Comparison of ENCODE assay signal across 16 cellular contexts in genomic region chr6:117441824-117442264, GRCh38. TPM values are rescaled to one million over a fixed set of nuclear protein-coding genes. Genes with fewer than 3 reads are reported as not detected.
A peak's percentile ranks its signal among the peaks of the same experiment; 100 is the strongest.
DNase-seq lines count a peak whose midpoint lies in the region; ATAC-seq, FAIRE-seq and TF ChIP-seq lines count a peak whose summit lies in the region.
"Had no signal": no experiment of that assay in that cellular context is flagged by ENCODE, and none has a peak within 500 bp of the region (broad histone marks: within the 10 kb centered on the region; RNA-seq: fewer than 3 reads in every experiment).

No MANE protein-coding gene starts in this region.

- in situ Hi-C loops in brain microvascular endothelial cell (cut with HindIII; ENCODE audit: low pct_ligation_motif_present, low sequenced_read_pairs), result no loop called here
- in situ Hi-C loops in HepG2 (cut with HindIII; ENCODE audit: extremely low pct_ligation_motif_present, low pct_unique_long_range_greater_than_20kb), result no loop called here

- intact Hi-C loops in Caco-2 (cut with micrococcal nuclease; ENCODE audit: unreplicated experiment), result loop anchor here (10.0 kb wide), 1 partner anchor 273 kb away; no protein-coding TSS in a partner anchor
- intact Hi-C loops in HepG2 (cut with micrococcal nuclease; ENCODE audit: unreplicated experiment), result loop anchor here (5.0 to 10.0 kb wide), 2 partner anchors 35 to 393 kb away; no protein-coding TSS in a partner anchor

- peaks cover 6% of the 10 kb centered on the region for H3K4me1 Mint-ChIP-seq in Caco-2 (ENCODE audit: low read depth, unreplicated experiment)
- no peaks in the 10 kb centered on the region for H3K4me1 Mint-ChIP-seq in CD8-positive, alpha-beta memory T cell
- no peaks in the 10 kb centered on the region for H3K4me1 Mint-ChIP-seq in endodermal cell
- H3K4me1 Mint-ChIP-seq: activated T-helper 17 cell treated with anti-CD3 and anti-CD28 coated beads, Interleukin-2, amount 50 U/mL, for 72 hours had no signal

- H3K27ac Mint-ChIP-seq in Caco-2 (ENCODE audit: unreplicated experiment) (peak overlapping the region; percentile 35), endodermal cell (no peak overlapping the region)
- no peak overlapping the region for H3K27ac Mint-ChIP-seq in CD8-positive, alpha-beta memory T cell
- H3K27ac Mint-ChIP-seq: activated T-helper 17 cell treated with anti-CD3 and anti-CD28 coated beads, Interleukin-2, amount 50 U/mL, for 72 hours; effector memory CD8-positive, alpha-beta T cell; T-helper 1 cell treated with Interleukin-12 subunit alpha and Interleukin-12 subunit beta and Interleukin-4 antibody, amounts not matched to agents 30 μg/mL and 1 μg/mL, for 36 hours had no signal

- H3K4me3 Mint-ChIP-seq in Caco-2 (ENCODE audit: unreplicated experiment) (no peak overlapping the region), endodermal cell (no peak overlapping the region)
- no peak overlapping the region for H3K4me3 Mint-ChIP-seq in CD8-positive, alpha-beta memory T cell
- H3K4me3 Mint-ChIP-seq: activated T-helper 17 cell treated with anti-CD3 and anti-CD28 coated beads, Interleukin-2, amount 50 U/mL, for 72 hours; effector memory CD8-positive, alpha-beta T cell; T-helper 1 cell treated with Interleukin-12 subunit alpha and Interleukin-12 subunit beta and Interleukin-4 antibody, amounts not matched to agents 30 μg/mL and 1 μg/mL, for 36 hours had no signal

- H3K4me1 ChIP-seq in Caco-2, result peaks cover 7% of the 10 kb centered on the region
- H3K4me1 ChIP-seq in HepG2 (ENCODE audit: insufficient read depth, low read length), result peaks cover 21% of the 10 kb centered on the region
- H3K4me1 ChIP-seq in CD8-positive, alpha-beta memory T cell (ENCODE audit: insufficient read depth, low read length), result no peaks in the 10 kb centered on the region
- H3K4me1 ChIP-seq in endodermal cell (ENCODE audit: control insufficient read depth, insufficient read depth, low read length), result no peaks in the 10 kb centered on the region

- CTCF ChIA-PET in Caco-2 (lab: Charles Lee), result interaction anchor here (0.9 to 1.5 kb wide), 2 partner anchors 8 to 161 kb away, joined by 3 to 5 read pairs; partner anchors contain the start of gene GOPC
- CTCF ChIA-PET in HepG2 (lab: Yijun Ruan, JAX; ENCODE audit: low intra/inter-chr PET ratio, low total read pairs), result no interaction called here
- CTCF ChIA-PET in CD8-positive, alpha-beta memory T cell (lab: Charles Lee), result interaction anchor here (1.4 to 1.8 kb wide), 2 partner anchors 8 to 164 kb away, joined by 4 to 7 read pairs; no protein-coding TSS in a partner anchor

- H3K9me3 Mint-ChIP-seq in Caco-2 (ENCODE audit: unreplicated experiment) (no peaks in the 10 kb centered on the region), endodermal cell (peaks cover 6% of the 10 kb centered on the region)
- no peaks in the 10 kb centered on the region for H3K9me3 Mint-ChIP-seq in CD8-positive, alpha-beta memory T cell
- H3K9me3 Mint-ChIP-seq: activated T-helper 17 cell treated with anti-CD3 and anti-CD28 coated beads, Interleukin-2, amount 50 U/mL, for 72 hours; effector memory CD8-positive, alpha-beta T cell; T-helper 1 cell treated with Interleukin-12 subunit alpha and Interleukin-12 subunit beta and Interleukin-4 antibody, amounts not matched to agents 30 μg/mL and 1 μg/mL, for 36 hours had no signal

- TF ChIP-seq CTCF in Caco-2 (IDR thresholded peaks at IDR 0.05; ENCODE audit: insufficient read depth in 1 of 2, low read depth in 1 of 2, low read length in 1 of 2, severe bottlenecking in 1 of 2, unreplicated experiment in 1 of 2) (no peak), NB4 (IDR thresholded peaks at IDR 0.05; ENCODE audit: low read depth, low read length) (no peak), brain microvascular endothelial cell (IDR thresholded peaks at IDR 0.05; ENCODE audit: low read depth, low read length, missing control alignments) (no peak), HepG2 (CRISPR knock-in tag; IDR thresholded peaks at IDR 0.05) (no peak), endodermal cell (conservative IDR thresholded peaks at IDR 0.05) (no peak)

- DNase-seq in Caco-2, result peak in 1 of 2 experiments; percentile 31
- DNase-seq in NB4 (ENCODE audit: low read depth), result peak; percentile 54
- DNase-seq in brain microvascular endothelial cell, result no peak
- peak; percentile 97 for DNase-seq in HepG2 (ENCODE audit: low spot score)
- DNase-seq in CD8-positive, alpha-beta memory T cell, result no peak
- no peak for DNase-seq in NCI-H748 treated with DMSO at 0.1 percent for 48 hours (lab: John Stamatoyannopoulos, UW)
- DNase-seq in urothelium cell line (ENCODE audit: low spot score), result no peak
- DNase-seq in endodermal cell, result no peak
- DNase-seq: activated CD4-positive, alpha-beta T cell treated with anti-CD3 and anti-CD28 coated beads for 4 hours; aorta; DMS153; effector memory CD8-positive, alpha-beta T cell; NCI-H2029 had no signal

- H3K27me3 ChIP-seq in Caco-2 (replicated peaks; ENCODE audit: control insufficient read depth, insufficient read depth, low read length) (no peaks in the 10 kb centered on the region), brain microvascular endothelial cell (replicated peaks) (no peaks in the 10 kb centered on the region), HepG2 (ENCODE audit: control insufficient read depth in 1 of 2, insufficient read depth in 2 of 2, low read length in 2 of 2) (no peaks in the 10 kb centered on the region), endodermal cell (ENCODE audit: control insufficient read depth, insufficient read depth, low read length, poor library complexity, severe bottlenecking) (peaks cover 43% of the 10 kb centered on the region)
- peaks cover 8% of the 10 kb centered on the region for H3K27me3 ChIP-seq in CD8-positive, alpha-beta memory T cell (ENCODE audit: insufficient read depth, low read length, poor library complexity, severe bottlenecking)

- no peaks in the 10 kb centered on the region for H3K36me3 ChIP-seq in Caco-2 (ENCODE audit: control insufficient read depth, insufficient read depth, low read length)
- H3K36me3 ChIP-seq in brain microvascular endothelial cell (replicated peaks), result no peaks in the 10 kb centered on the region
- no peaks in the 10 kb centered on the region for H3K36me3 ChIP-seq in HepG2 (replicated peaks in 1 of 2; ENCODE audit: control insufficient read depth in 1 of 2, insufficient read depth in 2 of 2, low read length in 2 of 2)
- H3K36me3 ChIP-seq in CD8-positive, alpha-beta memory T cell (ENCODE audit: insufficient read depth, low read length), result no peaks in the 10 kb centered on the region
- no peaks in the 10 kb centered on the region for H3K36me3 ChIP-seq in endodermal cell (ENCODE audit: control insufficient read depth, insufficient read depth, low read length)

- TF ChIP-seq RAD21 in HepG2 (CRISPR knock-in tag; IDR thresholded peaks at IDR 0.05), result no peak

- FAIRE-seq in HepG2 (lab: Jason Lieb, UNC) (peak; percentile 87), urothelium cell line (lab: Jason Lieb, UNC) (no peak)

- H3K27me3 Mint-ChIP-seq in Caco-2 (ENCODE audit: insufficient read depth, unreplicated experiment) (no peaks in the 10 kb centered on the region), endodermal cell (ENCODE audit: insufficient read depth) (peaks cover 22% of the 10 kb centered on the region)
- H3K27me3 Mint-ChIP-seq in CD8-positive, alpha-beta memory T cell, result peaks cover 23 to 63% of the 10 kb centered on the region in 2 donors

- ATAC-seq in HepG2, result peak; percentile 99
- ATAC-seq: activated T-helper 17 cell treated with anti-CD3 and anti-CD28 coated beads, Interleukin-2, amount 50 U/mL, for 72 hours; effector memory CD8-positive, alpha-beta T cell had no signal

- H4K20me1 ChIP-seq in HepG2 (ENCODE audit: insufficient read depth, low read length), result no peaks in the 10 kb centered on the region

- H3K4me3 ChIP-seq in Caco-2 (ENCODE audit: low read depth, low read length), result no peak overlapping the region
- no peak overlapping the region for H3K4me3 ChIP-seq in NB4 (ENCODE audit: low read depth, low read length)
- H3K4me3 ChIP-seq in brain microvascular endothelial cell (ENCODE audit: low read depth, low read length), result no peak overlapping the region
- no peak overlapping the region for H3K4me3 ChIP-seq in HepG2 (replicated peaks in 1 of 3; ENCODE audit: insufficient read depth in 1 of 3, low read depth in 2 of 3, low read length in 3 of 3)
- H3K4me3 ChIP-seq in CD8-positive, alpha-beta memory T cell (ENCODE audit: low read length), result no peak overlapping the region
- no peak overlapping the region for H3K4me3 ChIP-seq in endodermal cell (ENCODE audit: low read length)

- H3K27ac ChIP-seq in brain microvascular endothelial cell (peak overlapping the region; percentile 49), HepG2 (ENCODE audit: extremely low read length, insufficient read depth, low read length) (peak overlapping the region; percentile 32), endodermal cell (ENCODE audit: low read depth, low read length) (no peak overlapping the region)
- no peak overlapping the region for H3K27ac ChIP-seq in CD8-positive, alpha-beta memory T cell (ENCODE audit: low read depth, low read length)

- BruUV-seq in Caco-2 (replicated peaks; lab: Mats Ljungman, UMichigan) (no TSS peak), HepG2 (replicated peaks; lab: Mats Ljungman, UMichigan) (no TSS peak)

- peak overlapping the region; percentile 28 for H3K4me2 ChIP-seq in HepG2 (ENCODE audit: low read depth, low read length)

- no peak overlapping the region for H2AFZ ChIP-seq in HepG2 (ENCODE audit: low read length)

- 3% methylated on average over 2 of the region's 2 CpGs for WGBS in HepG2 (ENCODE audit: low lambda C conversion rate)
- WGBS in endodermal cell (ENCODE audit: insufficient coverage in 1 of 2, insufficient read length in 1 of 2), 2 experiments, result 98% methylated on average over 2 of the region's 2 CpGs; no CpG with 5 or more reads in 1 of the 2 experiments

- TF ChIP-seq POLR2A in NB4 (IDR thresholded peaks at IDR 0.05; ENCODE audit: extremely low read depth, insufficient read length), result no peak
- TF ChIP-seq POLR2A in HepG2 (IDR thresholded peaks at IDR 0.05; ENCODE audit: insufficient read depth in 1 of 2, low read depth in 2 of 2, low read length in 2 of 2), result no peak

- H3K9ac ChIP-seq in HepG2 (ENCODE audit: insufficient read depth, low read depth, low read length), result no peak overlapping the region
- H3K9ac ChIP-seq in endodermal cell (ENCODE audit: extremely low read depth, low read length, poor library complexity, severe bottlenecking), result no peak overlapping the region

- TF ChIP-seq EP300 in HepG2 (IDR thresholded peaks at IDR 0.05; ENCODE audit: low read depth in 2 of 2, low read length in 2 of 2) (peak; percentile 96 to 99), HepG2 (CRISPR knock-in tag; IDR thresholded peaks at IDR 0.05; ENCODE audit: borderline replicate concordance) (peak; percentile 89)

- no peaks in the 10 kb centered on the region for H3K79me2 ChIP-seq in HepG2 (ENCODE audit: insufficient read depth, low read length)

- POLR2A ChIA-PET in Caco-2 (lab: Charles Lee), result interaction anchor here (0.6 kb wide), 1 partner anchor 165 kb away, joined by 5 read pairs; no protein-coding TSS in a partner anchor
- POLR2A ChIA-PET in HepG2 (lab: Yijun Ruan, JAX), result no interaction called here
- POLR2A ChIA-PET in CD8-positive, alpha-beta memory T cell (lab: Charles Lee), result no interaction called here

- no peaks in the 10 kb centered on the region for H3K36me3 Mint-ChIP-seq in Caco-2 (ENCODE audit: insufficient read depth, unreplicated experiment)
- H3K36me3 Mint-ChIP-seq in CD8-positive, alpha-beta memory T cell, result no peaks in the 10 kb centered on the region
- H3K36me3 Mint-ChIP-seq in endodermal cell (ENCODE audit: low read depth), result peaks cover 1% of the 10 kb centered on the region

- H3K9me3 ChIP-seq in Caco-2 (no peaks in the 10 kb centered on the region), HepG2 (ENCODE audit: low read length) (peaks cover 14% of the 10 kb centered on the region; the same call in 1 of the 2 replicates), endodermal cell (ENCODE audit: control insufficient read depth, low read length) (no peaks in the 10 kb centered on the region)
- no peaks in the 10 kb centered on the region for H3K9me3 ChIP-seq in CD8-positive, alpha-beta memory T cell (ENCODE audit: low read length)

RNA-seq across cellular contexts. Expression of gene ROS1, which starts 16.1 kb away (rescaled TPM):
- total RNA-seq in Caco-2 (2022) (0.16 TPM in 1 of 2 replicates, not detected in the other), HepG2 (2016; rRNA removed; fragmentation: Illumina TruSeq; extraction: Trizol) (not detected in 2 replicates), endodermal cell (not detected)
- not detected in 2 replicates for total RNA-seq in HepG2 (2016; cell fraction: cytosol; rRNA removed; fragmentation: Illumina TruSeq; extraction: Trizol; ENCODE audit: low read depth)
- total RNA-seq in HepG2 (2016; cell fraction: insoluble cytoplasmic fraction; rRNA removed; fragmentation: Illumina TruSeq; extraction: Trizol), result 0.02 TPM in 1 of 2 replicates, not detected in the other
- total RNA-seq in HepG2 (2016; cell fraction: membrane; rRNA removed; fragmentation: Illumina TruSeq; extraction: Trizol), result not detected in 2 replicates
- total RNA-seq in HepG2 (2016; cell fraction: nucleus; rRNA removed; fragmentation: Illumina TruSeq; extraction: Trizol), result not detected in 2 replicates
- not detected in 2 replicates for polyA plus RNA-seq in HepG2 (2011; rRNA removed)
- polyA plus RNA-seq in HepG2 (2011; cell fraction: cytosol; rRNA removed), result not detected in 2 replicates
- polyA plus RNA-seq in HepG2 (2011; cell fraction: nucleus; rRNA removed), result 0.02 TPM in 1 of 2 replicates, not detected in the other
- not detected in 2 replicates for polyA plus RNA-seq in HepG2 (2012)
- polyA plus RNA-seq in HepG2 (2016; cell fraction: cytosol; fragmentation: Illumina TruSeq; extraction: Trizol; ENCODE audit: low read depth), result not detected in 2 replicates
- not detected in 2 replicates for polyA plus RNA-seq in HepG2 (2016; cell fraction: insoluble cytoplasmic fraction; fragmentation: Illumina TruSeq; extraction: Trizol; ENCODE audit: low read depth)
- polyA plus RNA-seq in HepG2 (2016; cell fraction: membrane; fragmentation: Illumina TruSeq; extraction: Trizol; ENCODE audit: low read depth), result not detected in 2 replicates
- not detected in 2 replicates for polyA plus RNA-seq in HepG2 (2016; cell fraction: nucleus; fragmentation: Illumina TruSeq; extraction: Trizol; ENCODE audit: insufficient read depth, low read depth)
- polyA minus RNA-seq in HepG2 (2011; rRNA and poly(A)+ RNA removed; ENCODE audit: low replicate concordance), result not detected in 2 replicates
- not detected in 2 replicates for polyA minus RNA-seq in HepG2 (2011; cell fraction: cytosol; rRNA and poly(A)+ RNA removed)
- polyA minus RNA-seq in HepG2 (2011; cell fraction: nucleus; rRNA and poly(A)+ RNA removed), result under 0.01 TPM in 1 of 2 replicates, not detected in the other
- total RNA-seq in CD8-positive, alpha-beta memory T cell, result not detected
- polyA plus RNA-seq in CD8-positive, alpha-beta memory T cell, result not detected
- not detected for polyA plus RNA-seq in endodermal cell (2013, experiment 1 of 2)
- polyA plus RNA-seq in endodermal cell (2013, experiment 2 of 2), result not detected
- total RNA-seq: activated T-helper 17 cell treated with anti-CD3 and anti-CD28 coated beads, Interleukin-2, amount 50 U/mL, for 72 hours; mononuclear cell had no signal
- polyA plus RNA-seq: aorta had no signal

RNA-seq across cellular contexts. Expression of gene DCBLD1, which starts 40.6 kb away (rescaled TPM):
- total RNA-seq in Caco-2 (2022), result 69.3 and 73.4 TPM in 2 replicates
- total RNA-seq in HepG2 (2016; rRNA removed; fragmentation: Illumina TruSeq; extraction: Trizol), result 26.0 and 41.5 TPM in 2 replicates
- 23.2 and 25.3 TPM in 2 replicates for total RNA-seq in HepG2 (2016; cell fraction: cytosol; rRNA removed; fragmentation: Illumina TruSeq; extraction: Trizol; ENCODE audit: low read depth)
- 20.4 and 37.6 TPM in 2 replicates for total RNA-seq in HepG2 (2016; cell fraction: insoluble cytoplasmic fraction; rRNA removed; fragmentation: Illumina TruSeq; extraction: Trizol)
- 25.3 and 27.7 TPM in 2 replicates for total RNA-seq in HepG2 (2016; cell fraction: membrane; rRNA removed; fragmentation: Illumina TruSeq; extraction: Trizol)
- total RNA-seq in HepG2 (2016; cell fraction: nucleus; rRNA removed; fragmentation: Illumina TruSeq; extraction: Trizol), result 42.3 and 54.4 TPM in 2 replicates
- 17.5 and 23.2 TPM in 2 replicates for polyA plus RNA-seq in HepG2 (2011; rRNA removed)
- 15.5 and 17.2 TPM in 2 replicates for polyA plus RNA-seq in HepG2 (2011; cell fraction: cytosol; rRNA removed)
- 27.8 and 35.0 TPM in 2 replicates for polyA plus RNA-seq in HepG2 (2011; cell fraction: nucleus; rRNA removed)
- 16.7 and 19.0 TPM in 2 replicates for polyA plus RNA-seq in HepG2 (2012)
- 6.6 TPM in 2 replicates for polyA plus RNA-seq in HepG2 (2016; cell fraction: cytosol; fragmentation: Illumina TruSeq; extraction: Trizol; ENCODE audit: low read depth)
- 17.6 TPM in 2 replicates for polyA plus RNA-seq in HepG2 (2016; cell fraction: insoluble cytoplasmic fraction; fragmentation: Illumina TruSeq; extraction: Trizol; ENCODE audit: low read depth)
- polyA plus RNA-seq in HepG2 (2016; cell fraction: membrane; fragmentation: Illumina TruSeq; extraction: Trizol; ENCODE audit: low read depth), result 12.8 and 13.8 TPM in 2 replicates
- 82.1 and 89.2 TPM in 2 replicates for polyA plus RNA-seq in HepG2 (2016; cell fraction: nucleus; fragmentation: Illumina TruSeq; extraction: Trizol; ENCODE audit: insufficient read depth, low read depth)
- polyA minus RNA-seq in HepG2 (2011; rRNA and poly(A)+ RNA removed; ENCODE audit: low replicate concordance), result 3.6 and 20.0 TPM in 2 replicates
- polyA minus RNA-seq in HepG2 (2011; cell fraction: cytosol; rRNA and poly(A)+ RNA removed), result 18.9 and 22.3 TPM in 2 replicates
- polyA minus RNA-seq in HepG2 (2011; cell fraction: nucleus; rRNA and poly(A)+ RNA removed), result 44.4 and 61.2 TPM in 2 replicates
- total RNA-seq in CD8-positive, alpha-beta memory T cell, result 1 to 10 TPM; 4.1 to 4.8 TPM
- polyA plus RNA-seq in CD8-positive, alpha-beta memory T cell, result 3.3 TPM
- 10 to 100 TPM; 16.2 to 27.9 TPM for total RNA-seq in endodermal cell
- 11.3 TPM for polyA plus RNA-seq in endodermal cell (2013, experiment 1 of 2)
- 12.9 TPM for polyA plus RNA-seq in endodermal cell (2013, experiment 2 of 2)

Comparison
In these comparisons a context has a peak if more than half of its experiments do, and no peak if none do; other contexts are left out.
1. DNase-seq: peak in NB4 (single experiment) and HepG2 (single experiment); none in brain microvascular endothelial cell (single experiment), CD8-positive, alpha-beta memory T cell (0 of 5), NCI-H748 treated with DMSO at 0.1 percent for 48 hours (single experiment), urothelium cell line (single experiment) and endodermal cell (single experiment).
2. H3K27ac ChIP-seq: peak in brain microvascular endothelial cell (single experiment) and HepG2 (single experiment); none in CD8-positive, alpha-beta memory T cell (single experiment) and endodermal cell (single experiment).